Comparison of ENCODE assay signal across 1 cellular context in the genomic region with DNA sequence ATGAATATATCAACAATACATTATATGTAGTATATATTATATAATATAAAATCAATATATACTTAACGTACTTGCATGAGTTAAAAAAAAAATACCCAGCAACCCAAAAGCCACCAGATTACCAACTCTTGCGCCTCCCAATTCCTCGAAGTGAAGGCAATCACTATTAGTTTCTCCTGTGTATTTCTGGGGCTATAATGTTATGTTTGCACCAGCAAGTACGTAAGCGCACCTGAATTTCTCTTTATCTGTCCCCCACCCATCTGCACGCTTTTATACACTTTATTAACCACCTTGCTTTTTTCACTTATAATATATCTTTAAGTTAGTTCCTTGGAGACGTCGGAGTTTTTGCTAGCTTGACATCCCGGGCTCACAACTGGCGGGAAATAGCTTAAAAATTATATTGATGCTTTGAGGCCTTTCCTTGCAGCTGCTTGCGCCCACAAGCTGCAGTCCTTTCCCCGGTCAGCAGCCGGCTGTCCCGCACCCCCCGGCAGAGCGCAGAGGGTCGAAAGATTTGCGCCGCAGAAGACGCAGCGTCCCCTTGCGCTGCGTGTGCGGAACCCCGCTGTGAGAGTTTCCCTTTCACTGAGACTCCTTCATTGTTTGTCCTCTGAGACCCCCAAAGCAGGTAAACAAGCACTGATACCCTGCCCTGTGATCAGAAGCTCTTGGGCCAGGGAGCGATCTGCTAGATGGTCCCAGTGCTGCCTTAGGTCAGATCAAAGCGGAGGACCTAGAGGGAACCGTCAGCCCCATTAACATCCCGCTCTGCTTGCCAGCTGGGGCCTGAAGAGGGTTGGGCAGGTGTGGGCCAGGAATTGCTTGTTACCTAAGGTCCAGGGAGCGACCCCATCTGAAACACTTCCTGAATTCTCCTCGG.
A peak's percentile ranks its signal among the peaks of the same experiment; 100 is the strongest.
TF ChIP-seq lines count a peak whose summit lies in the region.

No MANE protein-coding gene starts in this region.

TF ChIP-seq in HepG2, 621 proteins besides CTCF, POLR2A, EP300 and RAD21:
- TF ChIP-seq FOSL2 (CRISPR knock-in tag; IDR thresholded peaks at IDR 0.05) (no peak), HHEX (CRISPR knock-in tag; IDR thresholded peaks at IDR 0.05) (no peak), ZNF570 (CRISPR knock-in tag; IDR thresholded peaks at IDR 0.05; ENCODE audit: borderline replicate concordance) (no peak), ZNF556 (CRISPR knock-in tag; IDR thresholded peaks at IDR 0.05; ENCODE audit: borderline replicate concordance) (no peak), BHLHE40 (IDR thresholded peaks at IDR 0.05; ENCODE audit: low read length) (no peak), RBAK (CRISPR knock-in tag; IDR thresholded peaks at IDR 0.05) (no peak), SMAD3 (CRISPR knock-in tag; IDR thresholded peaks at IDR 0.05) (no peak), ZFP1 (CRISPR knock-in tag; IDR thresholded peaks at IDR 0.05) (no peak), ZNF383 (CRISPR knock-in tag; IDR thresholded peaks at IDR 0.05; ENCODE audit: borderline replicate concordance) (no peak), EZH2 (conservative IDR thresholded peaks at IDR 0.05; ENCODE audit: low read depth, low read length) (0 out of 2 replicates have a peak, but pooled peaks have one; percentile 3), SP5 (CRISPR knock-in tag; IDR thresholded peaks at IDR 0.05; ENCODE audit: borderline replicate concordance, low read depth) (no peak), HNRNPLL (IDR thresholded peaks at IDR 0.05; ENCODE audit: low read depth, low read length, poor library complexity, severe bottlenecking) (peak; percentile 53), RFX3 (CRISPR knock-in tag; IDR thresholded peaks at IDR 0.05) (no peak)
- TF ChIP-seq, protein P1, sequence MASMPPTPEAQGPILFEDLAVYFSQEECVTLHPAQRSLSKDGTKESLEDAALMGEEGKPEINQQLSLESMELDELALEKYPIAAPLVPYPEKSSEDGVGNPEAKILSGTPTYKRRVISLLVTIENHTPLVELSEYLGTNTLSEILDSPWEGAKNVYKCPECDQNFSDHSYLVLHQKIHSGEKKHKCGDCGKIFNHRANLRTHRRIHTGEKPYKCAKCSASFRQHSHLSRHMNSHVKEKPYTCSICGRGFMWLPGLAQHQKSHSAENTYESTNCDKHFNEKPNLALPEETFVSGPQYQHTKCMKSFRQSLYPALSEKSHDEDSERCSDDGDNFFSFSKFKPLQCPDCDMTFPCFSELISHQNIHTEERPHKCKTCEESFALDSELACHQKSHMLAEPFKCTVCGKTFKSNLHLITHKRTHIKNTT (CRISPR knock-in tag; IDR thresholded peaks at IDR 0.05) = no peak
- TF ChIP-seq, protein P2, sequence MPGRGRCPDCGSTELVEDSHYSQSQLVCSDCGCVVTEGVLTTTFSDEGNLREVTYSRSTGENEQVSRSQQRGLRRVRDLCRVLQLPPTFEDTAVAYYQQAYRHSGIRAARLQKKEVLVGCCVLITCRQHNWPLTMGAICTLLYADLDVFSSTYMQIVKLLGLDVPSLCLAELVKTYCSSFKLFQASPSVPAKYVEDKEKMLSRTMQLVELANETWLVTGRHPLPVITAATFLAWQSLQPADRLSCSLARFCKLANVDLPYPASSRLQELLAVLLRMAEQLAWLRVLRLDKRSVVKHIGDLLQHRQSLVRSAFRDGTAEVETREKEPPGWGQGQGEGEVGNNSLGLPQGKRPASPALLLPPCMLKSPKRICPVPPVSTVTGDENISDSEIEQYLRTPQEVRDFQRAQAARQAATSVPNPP (CRISPR knock-in tag; IDR thresholded peaks at IDR 0.05) = no peak
- TF ChIP-seq, protein P3, sequence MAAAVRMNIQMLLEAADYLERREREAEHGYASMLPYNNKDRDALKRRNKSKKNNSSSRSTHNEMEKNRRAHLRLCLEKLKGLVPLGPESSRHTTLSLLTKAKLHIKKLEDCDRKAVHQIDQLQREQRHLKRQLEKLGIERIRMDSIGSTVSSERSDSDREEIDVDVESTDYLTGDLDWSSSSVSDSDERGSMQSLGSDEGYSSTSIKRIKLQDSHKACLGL (CRISPR knock-in tag; IDR thresholded peaks at IDR 0.05) = no peak
- TF ChIP-seq, protein P4, sequence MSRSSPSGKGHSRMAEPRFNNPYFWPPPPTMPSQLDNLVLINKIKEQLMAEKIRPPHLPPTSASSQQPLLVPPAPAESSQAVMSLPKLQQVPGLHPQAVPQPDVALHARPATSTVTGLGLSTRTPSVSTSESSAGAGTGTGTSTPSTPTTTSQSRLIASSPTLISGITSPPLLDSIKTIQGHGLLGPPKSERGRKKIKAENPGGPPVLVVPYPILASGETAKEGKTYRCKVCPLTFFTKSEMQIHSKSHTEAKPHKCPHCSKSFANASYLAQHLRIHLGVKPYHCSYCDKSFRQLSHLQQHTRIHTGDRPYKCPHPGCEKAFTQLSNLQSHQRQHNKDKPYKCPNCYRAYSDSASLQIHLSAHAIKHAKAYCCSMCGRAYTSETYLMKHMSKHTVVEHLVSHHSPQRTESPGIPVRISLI (CRISPR knock-in tag; IDR thresholded peaks at IDR 0.05; ENCODE audit: borderline replicate concordance) = no peak
- TF ChIP-seq, protein P5, sequence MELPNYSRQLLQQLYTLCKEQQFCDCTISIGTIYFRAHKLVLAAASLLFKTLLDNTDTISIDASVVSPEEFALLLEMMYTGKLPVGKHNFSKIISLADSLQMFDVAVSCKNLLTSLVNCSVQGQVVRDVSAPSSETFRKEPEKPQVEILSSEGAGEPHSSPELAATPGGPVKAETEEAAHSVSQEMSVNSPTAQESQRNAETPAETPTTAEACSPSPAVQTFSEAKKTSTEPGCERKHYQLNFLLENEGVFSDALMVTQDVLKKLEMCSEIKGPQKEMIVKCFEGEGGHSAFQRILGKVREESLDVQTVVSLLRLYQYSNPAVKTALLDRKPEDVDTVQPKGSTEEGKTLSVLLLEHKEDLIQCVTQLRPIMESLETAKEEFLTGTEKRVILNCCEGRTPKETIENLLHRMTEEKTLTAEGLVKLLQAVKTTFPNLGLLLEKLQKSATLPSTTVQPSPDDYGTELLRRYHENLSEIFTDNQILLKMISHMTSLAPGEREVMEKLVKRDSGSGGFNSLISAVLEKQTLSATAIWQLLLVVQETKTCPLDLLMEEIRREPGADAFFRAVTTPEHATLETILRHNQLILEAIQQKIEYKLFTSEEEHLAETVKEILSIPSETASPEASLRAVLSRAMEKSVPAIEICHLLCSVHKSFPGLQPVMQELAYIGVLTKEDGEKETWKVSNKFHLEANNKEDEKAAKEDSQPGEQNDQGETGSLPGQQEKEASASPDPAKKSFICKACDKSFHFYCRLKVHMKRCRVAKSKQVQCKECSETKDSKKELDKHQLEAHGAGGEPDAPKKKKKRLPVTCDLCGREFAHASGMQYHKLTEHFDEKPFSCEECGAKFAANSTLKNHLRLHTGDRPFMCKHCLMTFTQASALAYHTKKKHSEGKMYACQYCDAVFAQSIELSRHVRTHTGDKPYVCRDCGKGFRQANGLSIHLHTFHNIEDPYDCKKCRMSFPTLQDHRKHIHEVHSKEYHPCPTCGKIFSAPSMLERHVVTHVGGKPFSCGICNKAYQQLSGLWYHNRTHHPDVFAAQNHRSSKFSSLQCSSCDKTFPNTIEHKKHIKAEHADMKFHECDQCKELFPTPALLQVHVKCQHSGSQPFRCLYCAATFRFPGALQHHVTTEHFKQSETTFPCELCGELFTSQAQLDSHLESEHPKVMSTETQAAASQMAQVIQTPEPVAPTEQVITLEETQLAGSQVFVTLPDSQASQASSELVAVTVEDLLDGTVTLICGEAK (IDR thresholded peaks at IDR 0.05) = no peak
- TF ChIP-seq, protein P5 (CRISPR knock-in tag; IDR thresholded peaks at IDR 0.05) = no peak
